21 cellular contexts compared by ENCODE assay signal in the genomic region with DNA sequence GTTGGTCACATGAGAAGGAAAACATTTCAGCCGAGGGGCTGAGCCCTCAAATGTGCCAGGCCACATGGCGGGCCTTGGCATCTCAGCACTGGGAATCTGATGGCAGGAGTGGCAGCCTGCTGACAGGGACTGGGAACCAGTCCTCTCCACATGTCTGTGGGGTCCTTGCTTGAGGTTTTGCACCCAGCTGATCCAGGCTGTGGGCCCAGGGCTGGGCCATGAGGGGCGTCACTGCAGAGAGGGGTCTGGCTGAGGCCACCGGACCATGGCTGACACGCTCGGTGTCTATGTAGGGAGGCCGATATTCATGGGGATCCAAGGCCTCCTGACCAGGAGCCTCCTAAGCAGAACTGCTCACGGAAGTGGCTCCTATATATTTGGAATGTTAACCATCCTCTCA. TPM values are rescaled to one million over a fixed set of nuclear protein-coding genes. Genes with fewer than 3 reads are reported as not detected.
A peak's percentile ranks its signal among the peaks of the same experiment; 100 is the strongest.
DNase-seq lines count a peak whose midpoint lies in the region; ATAC-seq and TF ChIP-seq lines count a peak whose summit lies in the region.
"Had no signal": no experiment of that assay in that cellular context is flagged by ENCODE, and none has a peak within 500 bp of the region (broad histone marks: within the 10 kb centered on the region; RNA-seq: fewer than 3 reads in every experiment).

No MANE protein-coding gene starts in this region.

- peaks cover 0 to 6% of the 10 kb centered on the region in 2 donors for H3K9me3 Mint-ChIP-seq in activated T-cell treated with anti-CD3 and anti-CD28 coated beads, Interleukin-2, amount 50 U/mL, for 72 hours
- H3K9me3 Mint-ChIP-seq in chondrocyte (ENCODE audit: low read depth) = peaks cover 10% of the 10 kb centered on the region
- H3K9me3 Mint-ChIP-seq: CD8-positive, alpha-beta T cell had no signal

- H3K4me1 ChIP-seq in lower lobe of right lung (no peaks in the 10 kb centered on the region), suprapubic skin (no peaks in the 10 kb centered on the region)

- H3K36me3 ChIP-seq in lower lobe of right lung (peaks cover 23% of the 10 kb centered on the region), suprapubic skin (peaks cover 29% of the 10 kb centered on the region)

- H3K36me3 Mint-ChIP-seq in activated T-cell treated with anti-CD3 and anti-CD28 coated beads, Interleukin-2, amount 50 U/mL, for 72 hours (ENCODE audit: insufficient read depth in 2 of 2) = peaks cover 2 to 6% of the 10 kb centered on the region in 2 donors
- peaks cover 33% of the 10 kb centered on the region for H3K36me3 Mint-ChIP-seq in chondrocyte (ENCODE audit: low read depth)

- no peak overlapping the region for H3K4me3 ChIP-seq in lower lobe of right lung
- no peak overlapping the region for H3K4me3 ChIP-seq in suprapubic skin
- H3K4me3 ChIP-seq: GM12878 had no signal

- TF ChIP-seq POLR2A in suprapubic skin (IDR thresholded peaks at IDR 0.05) = no peak

- H3K27ac ChIP-seq in lower lobe of right lung = no peak overlapping the region
- H3K27ac ChIP-seq in suprapubic skin = no peak overlapping the region

- no peak for ATAC-seq in activated T-cell treated with anti-CD3 and anti-CD28 coated beads, Interleukin-2, amount 50 U/mL, for 72 hours (replicated peaks in 1 of 2)
- no peak for ATAC-seq in lower lobe of right lung
- no peak for ATAC-seq in GM18861 (IDR thresholded peaks at IDR 0.05; ENCODE audit: unreplicated experiment)
- ATAC-seq: CD8-positive, alpha-beta T cell; GM12878 had no signal

- intact Hi-C loops in lower lobe of right lung (cut with DNase I) = no loop called here

- H3K4me3 Mint-ChIP-seq in activated T-cell treated with anti-CD3 and anti-CD28 coated beads, Interleukin-2, amount 50 U/mL, for 72 hours = no peak overlapping the region
- H3K4me3 Mint-ChIP-seq in chondrocyte (ENCODE audit: unreplicated experiment) = no peak overlapping the region
- H3K4me3 Mint-ChIP-seq: CD8-positive, alpha-beta T cell had no signal

- TF ChIP-seq CTCF in chondrocyte (IDR thresholded peaks at IDR 0.05) (no peak), lower lobe of right lung (IDR thresholded peaks at IDR 0.05) (no peak), suprapubic skin (IDR thresholded peaks at IDR 0.05) (no peak)

- 91% methylated on average over 2 of the region's 8 CpGs for WGBS in suprapubic skin

- H3K27me3 ChIP-seq in lower lobe of right lung (ENCODE audit: low read depth) (no peaks in the 10 kb centered on the region), suprapubic skin (no peaks in the 10 kb centered on the region)

- H3K4me1 Mint-ChIP-seq in activated T-cell treated with anti-CD3 and anti-CD28 coated beads, Interleukin-2, amount 50 U/mL, for 72 hours (ENCODE audit: low read depth) = peaks cover 4% of the 10 kb centered on the region
- no peaks in the 10 kb centered on the region for H3K4me1 Mint-ChIP-seq in chondrocyte (ENCODE audit: low read depth)

- no peaks in the 10 kb centered on the region for H3K9me3 ChIP-seq in lower lobe of right lung
- H3K9me3 ChIP-seq in suprapubic skin = no peaks in the 10 kb centered on the region

- H3K27me3 Mint-ChIP-seq in activated T-cell treated with anti-CD3 and anti-CD28 coated beads, Interleukin-2, amount 50 U/mL, for 72 hours (ENCODE audit: low read depth) = no peaks in the 10 kb centered on the region
- no peaks in the 10 kb centered on the region for H3K27me3 Mint-ChIP-seq in chondrocyte (ENCODE audit: low read depth)

- no peak overlapping the region for H3K27ac Mint-ChIP-seq in activated T-cell treated with anti-CD3 and anti-CD28 coated beads, Interleukin-2, amount 50 U/mL, for 72 hours
- no peak overlapping the region for H3K27ac Mint-ChIP-seq in chondrocyte (ENCODE audit: unreplicated experiment)
- H3K27ac Mint-ChIP-seq: CD8-positive, alpha-beta T cell had no signal

- TF ChIP-seq EP300 in suprapubic skin (IDR thresholded peaks at IDR 0.05) = no peak

- peak; percentile 7 for DNase-seq in activated T-cell treated with anti-CD3 and anti-CD28 coated beads, Interleukin-2, amount 50 U/mL, for 1 hour
- DNase-seq in activated T-cell treated with anti-CD3 and anti-CD28 coated beads, Interleukin-2, amount 50 U/mL, for 72 hours = no peak
- peak; percentile 55 for DNase-seq in chondrocyte (ENCODE audit: low spot score)
- peak; percentile 23 for DNase-seq in lower lobe of right lung
- DNase-seq in suprapubic skin (ENCODE audit: low spot score in 2 of 2) = peak; percentile 47 to 67
- no peak for DNase-seq in A172 (ENCODE audit: low spot score)
- DNase-seq: 8988T; AML-193; C1 segment of cervical spinal cord; DND-41; Karpas-422; MV-4-11; NCI-H1105 treated with DMSO at 0.1 percent for 48 hours; NCI-H2029 treated with DMSO at 0.1 percent for 48 hours; NCI-H226; NCI-H524; NCI-H774; NK-92 treated with Interleukin-12 subunit alpha and Interleukin-12 subunit beta, amount 100 ng/mL, for 24 hours had no signal

RNA-seq across cellular contexts. Expression of gene PWWP2B, which starts 31.0 kb away (rescaled TPM):
- 1 to 10 TPM; 3.1 to 5.2 TPM for total RNA-seq in activated T-cell treated with anti-CD3 and anti-CD28 coated beads, Interleukin-2, amount 50 U/mL, for 72 hours
- total RNA-seq in chondrocyte (9.9 to 13.9 TPM (median 13.2 TPM) in 3 replicates), lower lobe of right lung (25.2 TPM), suprapubic skin (10 to 100 TPM; 15.2 to 19.4 (median 18.3) TPM)
- total RNA-seq in A172 (2014; rRNA removed; shearing (Covaris generic)) = 12.1 and 20.9 TPM in 2 replicates

RNA-seq across cellular contexts. Expression of gene LRRC27, which starts 34.0 kb away (rescaled TPM):
- 1 to 10 TPM; 4.8 to 5.3 TPM for total RNA-seq in activated T-cell treated with anti-CD3 and anti-CD28 coated beads, Interleukin-2, amount 50 U/mL, for 72 hours
- 10.2 to 14.4 TPM (median 13.2 TPM) in 3 replicates for total RNA-seq in chondrocyte
- 15.5 TPM for total RNA-seq in lower lobe of right lung
- total RNA-seq in suprapubic skin = 10 to 100 TPM in 1 of 4 donors, 1 to 10 TPM in 3; 6.6 to 13.1 (median 7.1) TPM
- total RNA-seq in A172 (2014; rRNA removed; shearing (Covaris generic)) = 1.6 and 2.7 TPM in 2 replicates

RNA-seq across cellular contexts. Expression of gene STK32C, which starts 58.3 kb away (rescaled TPM):
- 10 to 100 TPM; 17.2 to 22.7 TPM for total RNA-seq in activated T-cell treated with anti-CD3 and anti-CD28 coated beads, Interleukin-2, amount 50 U/mL, for 72 hours
- total RNA-seq in chondrocyte (15.8 to 17.9 TPM (median 17.2 TPM) in 3 replicates), lower lobe of right lung (14.1 TPM), suprapubic skin (1 to 10 TPM; 1.3 to 5.6 (median 4.7) TPM)
- 19.4 and 23.0 TPM in 2 replicates for total RNA-seq in A172 (2014; rRNA removed; shearing (Covaris generic))

Comparison
In these comparisons a context has a peak if more than half of its experiments do, and no peak if none do; other contexts are left out.
1. DNase-seq: peak in activated T-cell treated with anti-CD3 and anti-CD28 coated beads, Interleukin-2, amount 50 U/mL, for 1 hour (single experiment), chondrocyte (single experiment), lower lobe of right lung (single experiment) and suprapubic skin (2 of 2); none in activated T-cell treated with anti-CD3 and anti-CD28 coated beads, Interleukin-2, amount 50 U/mL, for 72 hours (0 of 2) and A172 (single experiment).